8 cellular contexts compared by ENCODE assay signal in genomic region chr10:115093776-115094361, GRCh38. TPM values are rescaled to one million over a fixed set of nuclear protein-coding genes. Genes with fewer than 3 reads are reported as not detected.
DNase-seq lines count a peak whose midpoint lies in the region; ATAC-seq lines count a peak whose summit lies in the region.

No MANE protein-coding gene starts in this region.

- no peak overlapping the region for H3K27ac Mint-ChIP-seq in activated CD8-positive, alpha-beta T cell treated with anti-CD3 and anti-CD28 coated beads, Interleukin-2, amount 10 ng/mL, durations not matched to agents 7 days and 5 days

- ATAC-seq in GM19438 (IDR thresholded peaks at IDR 0.05; ENCODE audit: low read depth, unreplicated experiment) = peak; percentile 49
- peak; percentile 43 for ATAC-seq in HG03439 (IDR thresholded peaks at IDR 0.05; ENCODE audit: unreplicated experiment)
- ATAC-seq in activated CD8-positive, alpha-beta T cell treated with anti-CD3 and anti-CD28 coated beads, Interleukin-2, amount 10 ng/mL, durations not matched to agents 7 days and 5 days = peak; percentile 47
- ATAC-seq in left cardiac atrium = peak; percentile 35 to 54

- H3K9me3 Mint-ChIP-seq in activated CD8-positive, alpha-beta T cell treated with anti-CD3 and anti-CD28 coated beads, Interleukin-2, amount 10 ng/mL, durations not matched to agents 7 days and 5 days (ENCODE audit: insufficient read depth) = no peaks in the 10 kb centered on the region

- peaks cover 43% of the 10 kb centered on the region for H3K27me3 Mint-ChIP-seq in activated CD8-positive, alpha-beta T cell treated with anti-CD3 and anti-CD28 coated beads, Interleukin-2, amount 10 ng/mL, durations not matched to agents 7 days and 5 days (ENCODE audit: low read depth)

- H3K4me3 Mint-ChIP-seq in activated CD8-positive, alpha-beta T cell treated with anti-CD3 and anti-CD28 coated beads, Interleukin-2, amount 10 ng/mL, durations not matched to agents 7 days and 5 days = no peak overlapping the region

- H3K36me3 Mint-ChIP-seq in activated CD8-positive, alpha-beta T cell treated with anti-CD3 and anti-CD28 coated beads, Interleukin-2, amount 10 ng/mL, durations not matched to agents 7 days and 5 days (ENCODE audit: low read depth) = no peaks in the 10 kb centered on the region

- DNase-seq in Daoy (ENCODE audit: low read depth) (peak; percentile 25), left cardiac atrium (peak; percentile 23), skeletal muscle cell (ENCODE audit: low read depth) (no peak), mesenteric fat pad (ENCODE audit: low spot score) (no peak), NOMO-1 (lab: John Stamatoyannopoulos, UW; ENCODE audit: unreplicated experiment in 2 of 2) (no peak)
- DNase-seq in activated CD8-positive, alpha-beta T cell treated with anti-CD3 and anti-CD28 coated beads, Interleukin-2, amount 10 ng/mL, durations not matched to agents 7 days and 5 days = no peak

- POLR2A ChIA-PET in activated CD8-positive, alpha-beta T cell treated with anti-CD3 and anti-CD28 coated beads, Interleukin-2, amount 10 ng/mL, durations not matched to agents 7 days and 5 days (lab: Charles Lee) = no interaction called here

- peak overlapping the region; percentile 59 for H3K4me3 ChIP-seq in skeletal muscle cell (ENCODE audit: low read depth, low read length)

- peaks cover 7% of the 10 kb centered on the region for H3K4me1 Mint-ChIP-seq in activated CD8-positive, alpha-beta T cell treated with anti-CD3 and anti-CD28 coated beads, Interleukin-2, amount 10 ng/mL, durations not matched to agents 7 days and 5 days (ENCODE audit: low read depth)

- intact Hi-C loops in left cardiac atrium (cut with DNase I) = no loop called here

- CTCF ChIA-PET in activated CD8-positive, alpha-beta T cell treated with anti-CD3 and anti-CD28 coated beads, Interleukin-2, amount 10 ng/mL, durations not matched to agents 7 days and 5 days (lab: Charles Lee) = no interaction called here

RNA-seq across cellular contexts. Expression of gene ATRNL1, which starts 0.7 kb away (rescaled TPM):
- 5.1 and 7.1 TPM in 2 replicates for total RNA-seq in Daoy (2014; rRNA removed; shearing (Covaris generic))
- total RNA-seq in activated CD8-positive, alpha-beta T cell treated with anti-CD3 and anti-CD28 coated beads, Interleukin-2, amount 10 ng/mL, durations not matched to agents 7 days and 5 days = not detected
- 1 to 10 TPM in 1 of 2 donors, under 1 TPM in 1; 0.38 to 1.9 TPM for total RNA-seq in left cardiac atrium
- 0.74 TPM for total RNA-seq in mesenteric fat pad

Comparison
In these comparisons a context has a peak if more than half of its experiments do, and no peak if none do; other contexts are left out.
1. DNase-seq: peak in Daoy (single experiment) and left cardiac atrium (single experiment); none in activated CD8-positive, alpha-beta T cell treated with anti-CD3 and anti-CD28 coated beads, Interleukin-2, amount 10 ng/mL, durations not matched to agents 7 days and 5 days (single experiment), skeletal muscle cell (single experiment), mesenteric fat pad (single experiment) and NOMO-1 (0 of 2).
2. Peak in every context shown above with its lines, with median percentiles within 50 percentile points of each other: ATAC-seq.